ENCODE assay signal across 1 cellular context in the genomic region with DNA sequence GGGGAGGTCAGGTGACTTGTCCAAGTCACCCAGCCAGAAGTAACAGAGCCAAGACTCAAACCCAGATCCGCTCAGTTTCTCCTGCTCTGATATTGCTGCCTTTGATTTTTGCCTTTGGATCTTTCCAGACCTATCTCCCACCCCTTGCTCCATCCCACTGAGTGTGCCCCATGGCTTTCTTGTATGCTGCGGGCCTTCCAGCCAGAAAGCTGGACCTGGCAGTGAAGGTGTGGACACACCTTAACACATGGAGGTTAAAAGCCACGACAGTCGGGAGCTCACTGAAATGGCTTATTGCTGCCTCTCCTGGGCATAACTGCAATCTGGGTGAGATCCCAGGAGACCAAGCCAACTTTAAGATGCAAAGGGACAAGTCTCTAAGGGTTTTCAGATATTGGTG.
TF ChIP-seq lines count a peak whose summit lies in the region.

No MANE protein-coding gene starts in this region.

TF ChIP-seq in WTC11, 78 proteins besides CTCF, POLR2A, EP300 and RAD21 (continued from another document):
- TF ChIP-seq, protein P1, sequence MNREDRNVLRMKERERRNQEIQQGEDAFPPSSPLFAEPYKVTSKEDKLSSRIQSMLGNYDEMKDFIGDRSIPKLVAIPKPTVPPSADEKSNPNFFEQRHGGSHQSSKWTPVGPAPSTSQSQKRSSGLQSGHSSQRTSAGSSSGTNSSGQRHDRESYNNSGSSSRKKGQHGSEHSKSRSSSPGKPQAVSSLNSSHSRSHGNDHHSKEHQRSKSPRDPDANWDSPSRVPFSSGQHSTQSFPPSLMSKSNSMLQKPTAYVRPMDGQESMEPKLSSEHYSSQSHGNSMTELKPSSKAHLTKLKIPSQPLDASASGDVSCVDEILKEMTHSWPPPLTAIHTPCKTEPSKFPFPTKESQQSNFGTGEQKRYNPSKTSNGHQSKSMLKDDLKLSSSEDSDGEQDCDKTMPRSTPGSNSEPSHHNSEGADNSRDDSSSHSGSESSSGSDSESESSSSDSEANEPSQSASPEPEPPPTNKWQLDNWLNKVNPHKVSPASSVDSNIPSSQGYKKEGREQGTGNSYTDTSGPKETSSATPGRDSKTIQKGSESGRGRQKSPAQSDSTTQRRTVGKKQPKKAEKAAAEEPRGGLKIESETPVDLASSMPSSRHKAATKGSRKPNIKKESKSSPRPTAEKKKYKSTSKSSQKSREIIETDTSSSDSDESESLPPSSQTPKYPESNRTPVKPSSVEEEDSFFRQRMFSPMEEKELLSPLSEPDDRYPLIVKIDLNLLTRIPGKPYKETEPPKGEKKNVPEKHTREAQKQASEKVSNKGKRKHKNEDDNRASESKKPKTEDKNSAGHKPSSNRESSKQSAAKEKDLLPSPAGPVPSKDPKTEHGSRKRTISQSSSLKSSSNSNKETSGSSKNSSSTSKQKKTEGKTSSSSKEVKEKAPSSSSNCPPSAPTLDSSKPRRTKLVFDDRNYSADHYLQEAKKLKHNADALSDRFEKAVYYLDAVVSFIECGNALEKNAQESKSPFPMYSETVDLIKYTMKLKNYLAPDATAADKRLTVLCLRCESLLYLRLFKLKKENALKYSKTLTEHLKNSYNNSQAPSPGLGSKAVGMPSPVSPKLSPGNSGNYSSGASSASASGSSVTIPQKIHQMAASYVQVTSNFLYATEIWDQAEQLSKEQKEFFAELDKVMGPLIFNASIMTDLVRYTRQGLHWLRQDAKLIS (CRISPR knock-in tag; IDR thresholded peaks at IDR 0.05; ENCODE audit: borderline replicate concordance) = no peak
- TF ChIP-seq FOXK1 (CRISPR knock-in tag; IDR thresholded peaks at IDR 0.05) = no peak
- TF ChIP-seq, protein P2, sequence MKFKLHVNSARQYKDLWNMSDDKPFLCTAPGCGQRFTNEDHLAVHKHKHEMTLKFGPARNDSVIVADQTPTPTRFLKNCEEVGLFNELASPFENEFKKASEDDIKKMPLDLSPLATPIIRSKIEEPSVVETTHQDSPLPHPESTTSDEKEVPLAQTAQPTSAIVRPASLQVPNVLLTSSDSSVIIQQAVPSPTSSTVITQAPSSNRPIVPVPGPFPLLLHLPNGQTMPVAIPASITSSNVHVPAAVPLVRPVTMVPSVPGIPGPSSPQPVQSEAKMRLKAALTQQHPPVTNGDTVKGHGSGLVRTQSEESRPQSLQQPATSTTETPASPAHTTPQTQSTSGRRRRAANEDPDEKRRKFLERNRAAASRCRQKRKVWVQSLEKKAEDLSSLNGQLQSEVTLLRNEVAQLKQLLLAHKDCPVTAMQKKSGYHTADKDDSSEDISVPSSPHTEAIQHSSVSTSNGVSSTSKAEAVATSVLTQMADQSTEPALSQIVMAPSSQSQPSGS (CRISPR knock-in tag; IDR thresholded peaks at IDR 0.05; ENCODE audit: borderline replicate concordance, low read depth) = no peak
- no peak for TF ChIP-seq ZMAT4 (CRISPR knock-in tag; IDR thresholded peaks at IDR 0.05)
- TF ChIP-seq ZNF121 (CRISPR knock-in tag; IDR thresholded peaks at IDR 0.05) = no peak
- TF ChIP-seq ZNF671 (CRISPR knock-in tag; IDR thresholded peaks at IDR 0.05) = no peak
- no peak for TF ChIP-seq ESRRA (CRISPR knock-in tag; IDR thresholded peaks at IDR 0.05; ENCODE audit: borderline replicate concordance)
- TF ChIP-seq NFE2L1 (CRISPR knock-in tag; IDR thresholded peaks at IDR 0.05) = no peak
- no peak for TF ChIP-seq PREB (CRISPR knock-in tag; IDR thresholded peaks at IDR 0.05; ENCODE audit: borderline replicate concordance)
- TF ChIP-seq ZNF219 (CRISPR knock-in tag; IDR thresholded peaks at IDR 0.05; ENCODE audit: borderline replicate concordance) = no peak
